14 cellular contexts compared by ENCODE assay signal in the genomic region with DNA sequence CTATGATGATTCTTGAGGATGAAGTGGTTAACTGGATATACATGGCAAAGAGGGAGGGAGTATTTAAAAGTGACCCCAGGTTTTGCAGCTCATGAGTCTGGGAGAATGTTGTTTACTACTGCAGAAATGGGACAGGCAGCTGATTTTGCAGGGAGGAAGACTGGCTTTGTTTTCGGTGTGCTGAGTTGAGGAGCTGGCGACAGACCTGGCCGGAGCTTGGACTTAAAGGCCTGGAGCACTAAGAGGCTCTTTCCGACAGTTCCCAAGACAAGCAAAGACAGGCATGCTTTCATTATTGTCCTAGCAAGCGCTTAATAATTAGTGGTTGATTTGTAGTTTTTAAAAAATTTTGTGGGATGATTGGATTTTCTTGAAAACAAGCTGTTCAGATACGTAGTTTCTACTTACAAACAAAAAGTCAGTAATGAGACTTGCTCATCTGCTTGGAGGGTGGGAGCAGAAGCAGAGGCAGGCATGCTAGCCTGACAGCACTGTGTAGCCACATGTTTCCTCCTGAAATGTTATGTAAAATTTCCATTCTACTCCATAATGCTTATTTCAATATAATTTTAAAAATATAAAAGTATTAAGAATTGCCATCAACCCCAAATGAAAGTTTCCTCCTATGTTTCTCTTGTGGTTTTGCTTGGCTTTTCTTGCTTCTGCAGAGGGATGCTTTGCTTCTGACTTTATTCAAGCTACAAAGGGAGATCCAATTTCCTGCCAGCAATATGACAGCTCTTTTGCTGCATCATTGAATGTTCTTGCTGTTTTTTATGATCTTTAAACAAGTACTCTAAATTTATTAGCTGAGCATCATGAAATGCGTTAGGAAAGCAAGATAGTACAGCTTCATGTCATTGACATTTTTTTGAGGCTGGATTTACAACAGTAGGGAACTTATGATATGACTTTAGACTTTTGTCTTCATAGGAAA.
DNase-seq lines count a peak whose midpoint lies in the region; ATAC-seq and TF ChIP-seq lines count a peak whose summit lies in the region.
"Had no signal": no experiment of that assay in that cellular context is flagged by ENCODE, and none has a peak within 500 bp of the region (broad histone marks: within the 10 kb centered on the region; RNA-seq: fewer than 3 reads in every experiment).

No MANE protein-coding gene starts in this region.

- no peaks in the 10 kb centered on the region; the same call in none of the 2 replicates for H4K20me1 ChIP-seq in GM23338 (replicated peaks; ENCODE audit: insufficient read depth)

- peak overlapping the region; percentile 15 for H3K27ac Mint-ChIP-seq in GM23338

- in situ Hi-C loops in astrocyte of the spinal cord (cut with HindIII; ENCODE audit: low sequenced_read_pairs), result no loop called here

- no peak overlapping the region; the same call in 2 of the 3 replicates for H3K4me3 Mint-ChIP-seq in GM23338

- TF ChIP-seq POLR2A in right lobe of liver (IDR thresholded peaks at IDR 0.05), result no peak

- H3K9me3 ChIP-seq in right lobe of liver (no peaks in the 10 kb centered on the region), upper lobe of right lung (no peaks in the 10 kb centered on the region)

- TF ChIP-seq CTCF in GM23338 (conservative IDR thresholded peaks at IDR 0.05; ENCODE audit: low read depth in 2 of 2), result no peak
- no peak for TF ChIP-seq CTCF in astrocyte of the spinal cord (IDR thresholded peaks at IDR 0.05; ENCODE audit: low read depth, low read length)
- no peak for TF ChIP-seq CTCF in right lobe of liver (IDR thresholded peaks at IDR 0.05)
- no peak for TF ChIP-seq CTCF in upper lobe of right lung (IDR thresholded peaks at IDR 0.05)

- WGBS in right lobe of liver (ENCODE audit: insufficient coverage, low coverage, low lambda C conversion rate, missing lambda C conversion rate), result 73% methylated on average over 7 of the region's 7 CpGs

- H3K9me2 ChIP-seq in GM23338 (ENCODE audit: insufficient read depth), result no peaks in the 10 kb centered on the region

- no peaks in the 10 kb centered on the region for H3K36me3 ChIP-seq in GM23338 (ENCODE audit: insufficient read depth)
- H3K36me3 ChIP-seq in right lobe of liver, result no peaks in the 10 kb centered on the region
- no peaks in the 10 kb centered on the region for H3K36me3 ChIP-seq in upper lobe of right lung

- peaks cover 6% of the 10 kb centered on the region for H3K27me3 Mint-ChIP-seq in GM23338 (ENCODE audit: insufficient read depth, low read depth, poor library complexity)

- DNase-seq in AG08395 (ENCODE audit: low spot score) (peak; percentile 23), GM23338 (ENCODE audit: low spot score) (no peak), astrocyte of the spinal cord (ENCODE audit: low read depth, low spot score) (peak; percentile 68), right lobe of liver (no peak), OCI-M2 (lab: John Stamatoyannopoulos, UW; ENCODE audit: unreplicated experiment) (no peak), T-helper 9 cell (no peak), upper lobe of right lung (no peak), COLO829 (ENCODE audit: low spot score) (no peak)
- DNase-seq: Kasumi-1; NK-92 treated with Interleukin-12 subunit alpha and Interleukin-12 subunit beta, amount 100 ng/mL, for 24 hours; stimulated activated naive CD8-positive, alpha-beta T cell treated with anti-CD3 and anti-CD28 coated beads, Interleukin-15, Interleukin-2, amounts not matched to agents 100 U/mL and 50 U/mL, for 24 hours; SW 1271 had no signal

- intact Hi-C loops in right lobe of liver (cut with DNase I) (no loop called here), upper lobe of right lung (cut with DNase I) (no loop called here)

- H3K36me3 Mint-ChIP-seq in GM23338 (ENCODE audit: low read depth), result no peaks in the 10 kb centered on the region

- H3K27me3 ChIP-seq in GM23338 (ENCODE audit: insufficient read depth) (no peaks in the 10 kb centered on the region), right lobe of liver (no peaks in the 10 kb centered on the region), upper lobe of right lung (no peaks in the 10 kb centered on the region)
- H3K27me3 ChIP-seq: foreskin keratinocyte had no signal

- H3K4me1 ChIP-seq in GM23338 (ENCODE audit: insufficient read depth) (peaks cover 87% of the 10 kb centered on the region), right lobe of liver (peaks cover 0 to 24% (median 7%) of the 10 kb centered on the region in 4 donors), upper lobe of right lung (no peaks in the 10 kb centered on the region)
- H3K4me1 ChIP-seq: foreskin keratinocyte had no signal

- H3K9me3 Mint-ChIP-seq in GM23338, result no peaks in the 10 kb centered on the region; the same call in 2 of the 3 replicates

- H3K79me2 ChIP-seq in GM23338 (replicated peaks; ENCODE audit: insufficient read depth), result peaks cover 100% of the 10 kb centered on the region

- ATAC-seq in GM23338, result peak; percentile 14
- ATAC-seq in right lobe of liver, result peak in 3 of 4 donors; percentile 16 to 41 (median 31)
- ATAC-seq in upper lobe of right lung, result no peak
- ATAC-seq: foreskin keratinocyte; stimulated activated naive CD8-positive, alpha-beta T cell treated with anti-CD3 and anti-CD28 coated beads, Interleukin-15, Interleukin-2, amounts not matched to agents 100 U/mL and 50 U/mL, for 24 hours had no signal

- peak overlapping the region; percentile 28; the same call in 1 of the 2 replicates for H3K27ac ChIP-seq in GM23338 (ENCODE audit: low read depth)
- H3K27ac ChIP-seq in right lobe of liver, result no peak overlapping the region
- H3K27ac ChIP-seq in upper lobe of right lung, result no peak overlapping the region
- H3K27ac ChIP-seq: C4-2B, foreskin keratinocyte had no signal

- H3K4me1 Mint-ChIP-seq in GM23338, result peaks cover 87% of the 10 kb centered on the region

- H3K4me3 ChIP-seq in GM23338 (no peak overlapping the region), astrocyte of the spinal cord (ENCODE audit: low read depth, low read length) (no peak overlapping the region), right lobe of liver (no peak overlapping the region), upper lobe of right lung (no peak overlapping the region)

- H3K4me2 ChIP-seq in GM23338, result no peak overlapping the region

- no peak overlapping the region for H2AFZ ChIP-seq in GM23338

- no peaks in the 10 kb centered on the region for H3F3A ChIP-seq in GM23338 (replicated peaks; ENCODE audit: low read depth)

TF ChIP-seq in GM23338, 12 proteins besides CTCF, POLR2A, EP300 and RAD21 (continues in another document):
- TF ChIP-seq ZNF114 (CRISPR knock-in tag; IDR thresholded peaks at IDR 0.05), result no peak
- TF ChIP-seq JUNB (IDR thresholded peaks at IDR 0.05; ENCODE audit: unreplicated experiment), result no peak
- no peak for TF ChIP-seq REST (IDR thresholded peaks at IDR 0.05; ENCODE audit: unreplicated experiment)

Comparison
In these comparisons a context has a peak if more than half of its experiments do, and no peak if none do; other contexts are left out.
1. DNase-seq: peak in AG08395 (single experiment) and astrocyte of the spinal cord (single experiment); none in GM23338 (single experiment), right lobe of liver (0 of 3), OCI-M2 (single experiment), T-helper 9 cell (single experiment), upper lobe of right lung (single experiment) and COLO829 (single experiment).